8 cellular contexts compared by ENCODE assay signal in the genomic region with DNA sequence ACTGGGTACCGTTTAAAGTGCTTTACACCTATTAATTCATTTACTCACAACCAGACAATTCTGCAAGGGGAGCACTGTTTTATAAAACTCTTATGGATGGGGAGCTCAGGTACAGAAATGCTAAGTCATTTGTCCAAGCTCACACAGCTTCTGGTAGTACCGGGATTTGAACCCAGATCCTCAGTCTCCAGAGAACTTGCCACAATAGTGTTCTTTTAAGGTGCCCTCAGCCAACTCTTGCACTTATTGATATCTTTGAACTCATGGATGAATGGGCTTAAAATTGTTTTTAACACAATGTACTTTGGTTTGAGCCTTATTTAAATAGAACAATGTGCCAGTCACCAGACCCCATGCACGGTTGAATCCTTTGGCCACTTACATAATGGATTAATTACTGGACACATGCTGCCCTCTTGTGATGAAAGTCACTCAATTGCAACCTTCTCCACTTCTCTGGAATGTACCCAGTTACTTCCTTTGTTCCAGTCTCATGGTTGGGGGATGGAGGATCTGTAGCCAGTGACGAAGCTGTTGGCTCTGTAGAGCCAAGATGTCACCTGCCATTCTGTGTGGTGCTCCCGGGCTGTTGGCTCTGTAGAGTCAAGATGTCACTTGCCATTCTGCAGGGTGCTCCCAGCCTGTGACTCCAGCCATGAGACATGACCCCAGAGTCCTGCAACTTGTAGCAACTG.
DNase-seq lines count a peak whose midpoint lies in the region; ATAC-seq and TF ChIP-seq lines count a peak whose summit lies in the region.

No MANE protein-coding gene starts in this region.

- no peak overlapping the region for H3K4me3 ChIP-seq in foreskin fibroblast (ENCODE audit: low read depth in 1 of 2, low read length in 2 of 2)

- no peaks in the 10 kb centered on the region for H3K9me3 Mint-ChIP-seq in T-cell

- CTCF ChIA-PET in T-cell (lab: Charles Lee) = interaction anchor here in 1 of 2 donors (1.4 kb wide), 1 partner anchor 18 kb away, joined by 4 read pairs; no protein-coding TSS in a partner anchor

- intact Hi-C loops in posterior vena cava (cut with DNase I) = loop anchor here (5.0 to 10.0 kb wide), 2 partner anchors 246 to 1438 kb away; no protein-coding TSS in a partner anchor

- no peaks in the 10 kb centered on the region for H3K27me3 Mint-ChIP-seq in T-cell

- H3K36me3 Mint-ChIP-seq in T-cell = peaks cover 8% of the 10 kb centered on the region

- TF ChIP-seq CTCF in foreskin fibroblast (IDR thresholded peaks at IDR 0.05; ENCODE audit: low read depth, low read length) = peak; percentile 39

- H3K27ac Mint-ChIP-seq in T-cell = no peak overlapping the region

- H3K4me1 Mint-ChIP-seq in T-cell = no peaks in the 10 kb centered on the region

- H3K4me3 Mint-ChIP-seq in T-cell = no peak overlapping the region

- DNase-seq in ELF-1 (ENCODE audit: low read depth, low spot score) (peak; percentile 63), LoVo (ENCODE audit: low spot score) (peak; percentile 75), T-cell (no peak), foreskin fibroblast (peak; percentile 66 to 88), non-pigmented ciliary epithelial cell (ENCODE audit: low read depth) (peak; percentile 59), posterior vena cava (ENCODE audit: low spot score) (no peak), NCI-H2227 (lab: John Stamatoyannopoulos, UW; ENCODE audit: unreplicated experiment) (no peak)

- POLR2A ChIA-PET in T-cell (lab: Charles Lee) = no interaction called here

- peak in 3 of 4 experiments; percentile 43 to 62 (median 49) for ATAC-seq in T-cell (replicated peaks in 1 of 4)
- no peak for ATAC-seq in GM21526 (IDR thresholded peaks at IDR 0.05; ENCODE audit: low FRiP score, unreplicated experiment)

Comparison
In these comparisons a context has a peak if more than half of its experiments do, and no peak if none do; other contexts are left out.
1. DNase-seq: peak in ELF-1 (single experiment), LoVo (single experiment), foreskin fibroblast (2 of 2) and non-pigmented ciliary epithelial cell (single experiment); none in T-cell (0 of 34), posterior vena cava (single experiment) and NCI-H2227 (single experiment).